In the genomic region with DNA sequence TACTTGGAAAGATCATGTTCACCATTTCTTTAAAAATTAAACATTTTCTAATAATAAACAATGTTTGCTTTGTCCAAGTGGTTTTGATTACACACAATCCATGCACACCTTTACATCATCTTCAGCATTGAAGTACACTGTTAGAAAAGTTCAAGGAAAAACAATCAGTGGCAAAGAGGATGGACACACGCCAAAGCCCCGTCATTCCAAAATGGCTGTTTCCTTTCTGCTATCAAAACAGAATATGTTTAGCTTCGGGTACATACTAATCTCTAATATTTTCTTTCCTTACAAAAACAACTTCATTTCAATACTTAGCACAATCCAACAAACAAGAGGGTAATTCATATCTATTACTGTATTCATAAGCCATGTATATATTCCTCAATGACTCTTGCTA, we compare ENCODE assay signal across 28 cellular contexts. TPM values are rescaled to one million over a fixed set of nuclear protein-coding genes. Genes with fewer than 3 reads are reported as not detected.
DNase-seq lines count a peak whose midpoint lies in the region; ATAC-seq, FAIRE-seq and TF ChIP-seq lines count a peak whose summit lies in the region.
"Had no signal": no experiment of that assay in that cellular context is flagged by ENCODE, and none has a peak within 500 bp of the region (broad histone marks: within the 10 kb centered on the region; RNA-seq: fewer than 3 reads in every experiment).

No MANE protein-coding gene starts in this region.

- H3K9me3 Mint-ChIP-seq in astrocyte (ENCODE audit: unreplicated experiment) (no peaks in the 10 kb centered on the region), osteocyte (ENCODE audit: unreplicated experiment) (no peaks in the 10 kb centered on the region)
- H3K9me3 Mint-ChIP-seq: GM23338, HFFc6 had no signal

- H3K9me3 ChIP-seq in astrocyte (ENCODE audit: insufficient read depth, low read depth, low read length), result no peaks in the 10 kb centered on the region
- no peaks in the 10 kb centered on the region for H3K9me3 ChIP-seq in left lung
- H3K9me3 ChIP-seq in thoracic aorta, result no peaks in the 10 kb centered on the region
- H3K9me3 ChIP-seq: HAP-1, MG63, SJSA1 had no signal

- no peak for DNase-seq in astrocyte (ENCODE audit: low read depth)
- DNase-seq in choroid plexus epithelial cell (ENCODE audit: low read depth), result peak; percentile 28
- DNase-seq in left lung, result no peak
- DNase-seq in thoracic aorta (ENCODE audit: low spot score), result no peak
- no peak for DNase-seq in hippocampal formation (lab: John Stamatoyannopoulos, UW)
- no peak for DNase-seq in osteocyte (ENCODE audit: extremely low spot score, unreplicated experiment)
- DNase-seq: CD4-positive, CD25-positive, alpha-beta regulatory T cell; DMS153; DND-41; HFFc6; IMR-90; KG1; MG63; NCI-H1417; NCI-H1694; NCI-H2029 treated with DMSO at 0.1 percent for 48 hours; NCI-H446 treated with DMSO at 0.1 percent for 48 hours; NCI-H526; NCI-H82; NK-92 treated with Interleukin-12 subunit alpha and Interleukin-12 subunit beta, amount 100 ng/mL, for 24 hours; PC-3 had no signal

- H4K20me1 ChIP-seq in astrocyte (ENCODE audit: insufficient read depth, low read length), result peaks cover 10% of the 10 kb centered on the region

- H3K27me3 Mint-ChIP-seq in astrocyte (ENCODE audit: low read depth, unreplicated experiment) (no peaks in the 10 kb centered on the region), osteocyte (ENCODE audit: unreplicated experiment) (no peaks in the 10 kb centered on the region)
- H3K27me3 Mint-ChIP-seq: CD4-positive, CD25-positive, alpha-beta regulatory T cell had no signal

- H2AFZ ChIP-seq in astrocyte (ENCODE audit: low read depth, low read length), result no peak overlapping the region
- H2AFZ ChIP-seq: GM23338 had no signal

- TF ChIP-seq CTCF in astrocyte (IDR thresholded peaks at IDR 0.05; ENCODE audit: insufficient read depth, low read depth, low read length) (no peak), choroid plexus epithelial cell (conservative IDR thresholded peaks at IDR 0.05; ENCODE audit: low read depth, low read length) (no peak), left lung (IDR thresholded peaks at IDR 0.05) (no peak), thoracic aorta (IDR thresholded peaks at IDR 0.05) (no peak), osteocyte (IDR thresholded peaks at IDR 0.05) (no peak)

- H3K4me1 Mint-ChIP-seq in astrocyte (ENCODE audit: low read depth, unreplicated experiment) (no peaks in the 10 kb centered on the region), osteocyte (ENCODE audit: unreplicated experiment) (peaks cover 3% of the 10 kb centered on the region)

- H3K4me1 ChIP-seq in astrocyte (ENCODE audit: insufficient read depth, low read length) (no peaks in the 10 kb centered on the region), left lung (peaks cover 0 to 4% of the 10 kb centered on the region in 2 donors), thoracic aorta (ENCODE audit: control insufficient read depth in 1 of 2, low read depth in 2 of 2) (peaks cover 9 to 14% of the 10 kb centered on the region in 2 donors)

- ATAC-seq in left lung (peak; percentile 26), thoracic aorta (ENCODE audit: insufficient number of reproducible peaks, low FRiP score, low read depth) (no peak), HG03520 (IDR thresholded peaks at IDR 0.05; ENCODE audit: unreplicated experiment) (no peak)
- ATAC-seq: GM23338, PC-3, Right ventricle myocardium inferior had no signal

- peak overlapping the region; percentile 28 for H3K4me2 ChIP-seq in astrocyte (ENCODE audit: low read length)
- H3K4me2 ChIP-seq: BLaER1, GM23338 had no signal

- H3K36me3 Mint-ChIP-seq in astrocyte (ENCODE audit: low read depth, unreplicated experiment) (no peaks in the 10 kb centered on the region), osteocyte (ENCODE audit: unreplicated experiment) (no peaks in the 10 kb centered on the region)
- H3K36me3 Mint-ChIP-seq: CD4-positive, CD25-positive, alpha-beta regulatory T cell had no signal

- no peak overlapping the region for H3K4me3 ChIP-seq in astrocyte (ENCODE audit: insufficient read depth, low read depth, low read length)
- H3K4me3 ChIP-seq in choroid plexus epithelial cell (ENCODE audit: low read depth, low read length), result no peak overlapping the region
- H3K4me3 ChIP-seq in left lung, result no peak overlapping the region
- H3K4me3 ChIP-seq in thoracic aorta, result peak overlapping the region; percentile 10
- H3K4me3 ChIP-seq: BLaER1, GM23338, HAP-1, MG63, SJSA1 had no signal

- intact Hi-C loops in left lung (cut with DNase I), result no loop called here

- no peak overlapping the region for H3K9ac ChIP-seq in astrocyte (ENCODE audit: low read length)
- H3K9ac ChIP-seq: BLaER1 had no signal

- no peaks in the 10 kb centered on the region for H3K36me3 ChIP-seq in astrocyte (ENCODE audit: insufficient read depth, low read length)
- H3K36me3 ChIP-seq in left lung, result no peaks in the 10 kb centered on the region
- H3K36me3 ChIP-seq in thoracic aorta, result no peaks in the 10 kb centered on the region
- H3K36me3 ChIP-seq: HAP-1, MG63, SJSA1 had no signal

- H3K27ac ChIP-seq in astrocyte (ENCODE audit: low read depth, low read length) (no peak overlapping the region), left lung (no peak overlapping the region), thoracic aorta (no peak overlapping the region)
- H3K27ac ChIP-seq: BLaER1, SJSA1 had no signal

- H3K27ac Mint-ChIP-seq in astrocyte (ENCODE audit: unreplicated experiment) (no peak overlapping the region), osteocyte (ENCODE audit: unreplicated experiment) (no peak overlapping the region)
- H3K27ac Mint-ChIP-seq: CD4-positive, CD25-positive, alpha-beta regulatory T cell; GM23338; HFFc6 had no signal

- H3K27me3 ChIP-seq in astrocyte (ENCODE audit: insufficient read depth, low read length), result no peaks in the 10 kb centered on the region
- H3K27me3 ChIP-seq in left lung, result no peaks in the 10 kb centered on the region
- H3K27me3 ChIP-seq in thoracic aorta (replicated peaks; ENCODE audit: insufficient read depth), result no peaks in the 10 kb centered on the region
- H3K27me3 ChIP-seq: BLaER1, MG63, SJSA1 had no signal

- peaks cover 94% of the 10 kb centered on the region for H3K79me2 ChIP-seq in astrocyte (ENCODE audit: insufficient read depth, low read length)

- peak; percentile 49 for FAIRE-seq in astrocyte (lab: Jason Lieb, UNC)
- FAIRE-seq: GM18507 had no signal

- H3K4me3 Mint-ChIP-seq in astrocyte (ENCODE audit: unreplicated experiment) (no peak overlapping the region), osteocyte (ENCODE audit: unreplicated experiment) (no peak overlapping the region)
- H3K4me3 Mint-ChIP-seq: CD4-positive, CD25-positive, alpha-beta regulatory T cell; GM23338; HFFc6 had no signal

RNA-seq across cellular contexts. Expression of a gene that starts 24.5 kb away (rescaled TPM):
- total RNA-seq in astrocyte (31.7 and 39.1 TPM in 2 replicates), left lung (10 to 100 TPM; 29.3 to 31.8 TPM), thoracic aorta (10 to 100 TPM; 43.1 to 86.0 TPM), osteocyte (32.2 and 38.0 TPM in 2 replicates)
